In the genomic region with DNA sequence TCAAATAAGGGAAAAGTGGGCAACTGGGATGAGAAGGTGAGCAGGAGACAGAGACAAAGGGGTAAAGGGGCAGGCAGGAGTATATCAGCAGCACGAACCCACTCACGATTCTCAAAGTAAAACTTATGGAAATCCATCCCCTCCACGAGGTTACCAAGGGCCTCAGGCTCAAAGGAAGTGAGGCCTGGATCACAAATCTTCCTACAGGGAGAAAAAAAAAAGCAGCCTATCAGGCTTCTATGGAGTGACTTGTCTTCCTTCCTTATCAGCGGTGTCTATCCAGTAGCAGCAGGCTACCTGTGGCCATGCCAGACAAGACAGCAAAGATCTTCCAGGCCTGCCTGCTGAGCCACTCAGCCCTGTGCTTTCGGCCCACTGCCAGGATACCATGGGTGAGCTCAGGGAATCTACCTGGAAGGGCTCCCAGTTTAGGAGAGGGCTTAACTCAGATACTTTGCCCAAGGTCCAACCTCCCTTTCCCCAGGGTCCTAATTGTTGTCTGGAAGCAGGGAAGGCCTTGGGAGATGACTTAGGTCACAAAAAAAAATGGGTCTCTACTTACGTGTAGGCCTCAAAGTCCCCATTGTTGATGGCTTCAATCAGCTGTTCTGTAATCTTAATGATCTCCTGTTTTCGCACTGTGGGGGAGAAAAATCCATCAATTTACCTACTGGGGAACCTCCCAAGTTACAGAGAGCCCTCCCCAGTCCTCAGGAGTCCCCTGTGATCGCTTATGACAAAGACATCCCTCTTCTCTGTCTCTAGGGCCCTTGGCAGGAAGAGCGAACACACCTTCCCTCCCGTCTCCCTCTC, we compare ENCODE assay signal across 9 cellular contexts. TPM values are rescaled to one million over a fixed set of nuclear protein-coding genes. Genes with fewer than 3 reads are reported as not detected.
DNase-seq lines count a peak whose midpoint lies in the region; ATAC-seq, FAIRE-seq and TF ChIP-seq lines count a peak whose summit lies in the region.
"Had no signal": no experiment of that assay in that cellular context is flagged by ENCODE, and none has a peak within 500 bp of the region (broad histone marks: within the 10 kb centered on the region; RNA-seq: fewer than 3 reads in every experiment).

No MANE protein-coding gene starts in this region.

- DNase-seq in HepG2 (ENCODE audit: low spot score) (no peak), endodermal cell (peak; percentile 75), uterus (no peak), WERI-Rb-1 (no peak), ecto neural progenitor cell (ENCODE audit: low spot score) (no peak)

- H3K9ac ChIP-seq in liver (ENCODE audit: low read depth in 1 of 2, low read length in 2 of 2) (peak overlapping the region; percentile 16 to 35), HepG2 (ENCODE audit: insufficient read depth, low read depth, low read length) (no peak overlapping the region), endodermal cell (ENCODE audit: extremely low read depth, low read length, poor library complexity, severe bottlenecking) (peak overlapping the region; percentile 50), muscle layer of colon (ENCODE audit: low read length) (no peak overlapping the region)

- no peak for FAIRE-seq in HepG2 (lab: Jason Lieb, UNC)

- no peaks in the 10 kb centered on the region for H3K9me3 Mint-ChIP-seq in endodermal cell

- no peak overlapping the region for H3K4me3 ChIP-seq in liver (ENCODE audit: low read depth in 1 of 3, low read length in 3 of 3)
- H3K4me3 ChIP-seq in HepG2 (replicated peaks in 1 of 3; ENCODE audit: insufficient read depth in 1 of 3, low read depth in 2 of 3, low read length in 3 of 3) = no peak overlapping the region
- H3K4me3 ChIP-seq in endodermal cell (ENCODE audit: low read length) = peak overlapping the region; percentile 31
- no peak overlapping the region for H3K4me3 ChIP-seq in muscle layer of colon (ENCODE audit: low read depth in 1 of 2, low read length in 2 of 2)
- no peak overlapping the region for H3K4me3 ChIP-seq in uterus
- H3K4me3 ChIP-seq in WERI-Rb-1 (ENCODE audit: low read depth, low read length) = no peak overlapping the region
- H3K4me3 ChIP-seq: Peyer's patch had no signal

- CTCF ChIA-PET in HepG2 (lab: Yijun Ruan, JAX; ENCODE audit: low intra/inter-chr PET ratio, low total read pairs) = no interaction called here

- H3K9me3 ChIP-seq in liver (ENCODE audit: control insufficient read depth in 4 of 4, low read length in 3 of 4) (no peaks in the 10 kb centered on the region), HepG2 (ENCODE audit: low read length) (no peaks in the 10 kb centered on the region), endodermal cell (ENCODE audit: control insufficient read depth, low read length) (no peaks in the 10 kb centered on the region), muscle layer of colon (ENCODE audit: low read length) (no peaks in the 10 kb centered on the region), uterus (no peaks in the 10 kb centered on the region), WERI-Rb-1 (ENCODE audit: severe bottlenecking) (no peaks in the 10 kb centered on the region)
- H3K9me3 ChIP-seq: Peyer's patch had no signal

- peaks cover 16% of the 10 kb centered on the region for H3K36me3 Mint-ChIP-seq in endodermal cell (ENCODE audit: low read depth)

- H3K27me3 Mint-ChIP-seq in endodermal cell (ENCODE audit: insufficient read depth) = peaks cover 16% of the 10 kb centered on the region

- no peak for ATAC-seq in HepG2
- no peak for ATAC-seq in HG02852 (IDR thresholded peaks at IDR 0.05; ENCODE audit: unreplicated experiment)

- TF ChIP-seq RAD21 in liver (IDR thresholded peaks at IDR 0.05) (no peak), HepG2 (CRISPR knock-in tag; IDR thresholded peaks at IDR 0.05) (no peak)

- intact Hi-C loops in HepG2 (cut with micrococcal nuclease; ENCODE audit: unreplicated experiment) = no loop called here
- intact Hi-C loops in uterus (cut with DNase I; ENCODE audit: low total_unique reads) = no loop called here

- no peak overlapping the region for H3K4me2 ChIP-seq in HepG2 (ENCODE audit: low read depth, low read length)

- no peak overlapping the region for H2AFZ ChIP-seq in HepG2 (ENCODE audit: low read length)

- H3K27ac Mint-ChIP-seq in endodermal cell = peak overlapping the region; percentile 50

- H3K36me3 ChIP-seq in liver (ENCODE audit: control insufficient read depth in 4 of 4, insufficient read depth in 3 of 4, low read depth in 1 of 4, low read length in 3 of 4) (peaks cover 0 to 6% (median 0%) of the 10 kb centered on the region in 4 donors), HepG2 (replicated peaks in 1 of 2; ENCODE audit: control insufficient read depth in 1 of 2, insufficient read depth in 2 of 2, low read length in 2 of 2) (peaks cover 0 to 31% of the 10 kb centered on the region in 2 experiments), endodermal cell (ENCODE audit: control insufficient read depth, insufficient read depth, low read length) (peaks cover 19% of the 10 kb centered on the region), muscle layer of colon (ENCODE audit: insufficient read depth, low read length) (peaks cover 81% of the 10 kb centered on the region), uterus (no peaks in the 10 kb centered on the region), WERI-Rb-1 (peaks cover 35% of the 10 kb centered on the region)

- peaks cover 18 to 38% (median 35%) of the 10 kb centered on the region in 4 donors for H3K4me1 ChIP-seq in liver (ENCODE audit: control insufficient read depth in 4 of 4, insufficient read depth in 4 of 4, low read length in 3 of 4)
- H3K4me1 ChIP-seq in HepG2 (ENCODE audit: insufficient read depth, low read length) = no peaks in the 10 kb centered on the region
- H3K4me1 ChIP-seq in endodermal cell (ENCODE audit: control insufficient read depth, insufficient read depth, low read length) = peaks cover 34% of the 10 kb centered on the region
- H3K4me1 ChIP-seq in muscle layer of colon (ENCODE audit: insufficient read depth, low read length) = no peaks in the 10 kb centered on the region
- no peaks in the 10 kb centered on the region for H3K4me1 ChIP-seq in uterus

- H3K27me3 ChIP-seq in liver (ENCODE audit: control insufficient read depth in 4 of 4, insufficient read depth in 4 of 4, low read length in 3 of 4) (no peaks in the 10 kb centered on the region), HepG2 (ENCODE audit: control insufficient read depth in 1 of 2, insufficient read depth in 2 of 2, low read length in 2 of 2) (no peaks in the 10 kb centered on the region), endodermal cell (ENCODE audit: control insufficient read depth, insufficient read depth, low read length, poor library complexity, severe bottlenecking) (peaks cover 9% of the 10 kb centered on the region), muscle layer of colon (ENCODE audit: control insufficient read depth in 1 of 2, insufficient read depth in 2 of 2, low read length in 2 of 2) (no peaks in the 10 kb centered on the region), uterus (no peaks in the 10 kb centered on the region), WERI-Rb-1 (ENCODE audit: insufficient read depth, low read depth, severe bottlenecking) (no peaks in the 10 kb centered on the region)
- H3K27me3 ChIP-seq: Peyer's patch had no signal

- 70% methylated on average over 10 of the region's 10 CpGs for WGBS in liver
- 98% methylated on average over 8 of the region's 10 CpGs for WGBS in HepG2 (ENCODE audit: low lambda C conversion rate)
- 72 to 87% methylated on average over 9 to 10 of the region's 10 CpGs for WGBS in endodermal cell (ENCODE audit: insufficient coverage in 1 of 2, insufficient read length in 1 of 2), 2 experiments

- POLR2A ChIA-PET in HepG2 (lab: Yijun Ruan, JAX) = no interaction called here

- BruUV-seq in HepG2 (replicated peaks; lab: Mats Ljungman, UMichigan) = no TSS peak

- H3K4me3 Mint-ChIP-seq in endodermal cell = no peak overlapping the region

- peaks cover 49% of the 10 kb centered on the region for H3K4me1 Mint-ChIP-seq in endodermal cell

- TF ChIP-seq POLR2A in HepG2 (IDR thresholded peaks at IDR 0.05; ENCODE audit: insufficient read depth in 1 of 2, low read depth in 2 of 2, low read length in 2 of 2) (no peak), uterus (IDR thresholded peaks at IDR 0.05) (no peak)

- H4K20me1 ChIP-seq in HepG2 (ENCODE audit: insufficient read depth, low read length) = no peaks in the 10 kb centered on the region

- no peak for TF ChIP-seq EP300 in HepG2 (IDR thresholded peaks at IDR 0.05; ENCODE audit: low read depth in 2 of 2, low read length in 2 of 2)
- no peak for TF ChIP-seq EP300 in HepG2 (CRISPR knock-in tag; IDR thresholded peaks at IDR 0.05; ENCODE audit: borderline replicate concordance)

- TF ChIP-seq CTCF in liver (IDR thresholded peaks at IDR 0.05; ENCODE audit: low read depth, low read length, missing input control) (no peak), HepG2 (CRISPR knock-in tag; IDR thresholded peaks at IDR 0.05) (no peak), endodermal cell (conservative IDR thresholded peaks at IDR 0.05) (no peak), uterus (IDR thresholded peaks at IDR 0.05) (no peak), WERI-Rb-1 (IDR thresholded peaks at IDR 0.05; ENCODE audit: low read depth, low read length) (no peak)

- H3K79me2 ChIP-seq in HepG2 (ENCODE audit: insufficient read depth, low read length) = no peaks in the 10 kb centered on the region

- in situ Hi-C loops in HepG2 (cut with HindIII; ENCODE audit: extremely low pct_ligation_motif_present, low pct_unique_long_range_greater_than_20kb) = no loop called here

- H3K27ac ChIP-seq in liver (ENCODE audit: low read depth in 1 of 2, low read length in 2 of 2) (peak overlapping the region; percentile 4 to 68), HepG2 (ENCODE audit: extremely low read length, insufficient read depth, low read length) (no peak overlapping the region), endodermal cell (ENCODE audit: low read depth, low read length) (no peak overlapping the region), muscle layer of colon (ENCODE audit: low read depth, low read length) (peak overlapping the region; percentile 44), uterus (peak overlapping the region; percentile 34 to 41), WERI-Rb-1 (no peak overlapping the region)

RNA-seq across cellular contexts. Expression of gene NDST2, which starts 5.7 kb away (rescaled TPM):
- 10 to 100 TPM; 11.4 to 14.0 TPM for total RNA-seq in liver
- 1 to 10 TPM; 6.5 to 7.6 TPM for polyA plus RNA-seq in liver
- 5.6 and 10.7 TPM in 2 replicates for total RNA-seq in HepG2 (2016; rRNA removed; fragmentation: Illumina TruSeq; extraction: Trizol)
- total RNA-seq in HepG2 (2016; cell fraction: cytosol; rRNA removed; fragmentation: Illumina TruSeq; extraction: Trizol; ENCODE audit: low read depth) = 16.0 and 17.7 TPM in 2 replicates
- total RNA-seq in HepG2 (2016; cell fraction: insoluble cytoplasmic fraction; rRNA removed; fragmentation: Illumina TruSeq; extraction: Trizol) = 5.8 and 12.0 TPM in 2 replicates
- 14.8 and 15.7 TPM in 2 replicates for total RNA-seq in HepG2 (2016; cell fraction: membrane; rRNA removed; fragmentation: Illumina TruSeq; extraction: Trizol)
- 12.9 and 13.7 TPM in 2 replicates for total RNA-seq in HepG2 (2016; cell fraction: nucleus; rRNA removed; fragmentation: Illumina TruSeq; extraction: Trizol)
- polyA plus RNA-seq in HepG2 (2011; rRNA removed) = 25.5 and 30.1 TPM in 2 replicates
- polyA plus RNA-seq in HepG2 (2011; cell fraction: cytosol; rRNA removed) = 15.0 and 15.4 TPM in 2 replicates
- polyA plus RNA-seq in HepG2 (2011; cell fraction: nucleus; rRNA removed) = 56.8 and 69.5 TPM in 2 replicates
- 12.6 and 13.9 TPM in 2 replicates for polyA plus RNA-seq in HepG2 (2012)
- 16.0 and 16.1 TPM in 2 replicates for polyA plus RNA-seq in HepG2 (2016; cell fraction: cytosol; fragmentation: Illumina TruSeq; extraction: Trizol; ENCODE audit: low read depth)
- polyA plus RNA-seq in HepG2 (2016; cell fraction: insoluble cytoplasmic fraction; fragmentation: Illumina TruSeq; extraction: Trizol; ENCODE audit: low read depth) = 6.2 and 6.4 TPM in 2 replicates
- 9.1 and 12.0 TPM in 2 replicates for polyA plus RNA-seq in HepG2 (2016; cell fraction: membrane; fragmentation: Illumina TruSeq; extraction: Trizol; ENCODE audit: low read depth)
- polyA plus RNA-seq in HepG2 (2016; cell fraction: nucleus; fragmentation: Illumina TruSeq; extraction: Trizol; ENCODE audit: insufficient read depth, low read depth) = 24.6 and 30.8 TPM in 2 replicates
- polyA minus RNA-seq in HepG2 (2011; rRNA and poly(A)+ RNA removed; ENCODE audit: low replicate concordance) = 20.2 and 41.2 TPM in 2 replicates
- 10.4 and 10.5 TPM in 2 replicates for polyA minus RNA-seq in HepG2 (2011; cell fraction: cytosol; rRNA and poly(A)+ RNA removed)
- 55.5 and 70.7 TPM in 2 replicates for polyA minus RNA-seq in HepG2 (2011; cell fraction: nucleus; rRNA and poly(A)+ RNA removed)
- 10 to 100 TPM; 19.6 to 20.3 TPM for total RNA-seq in endodermal cell
- polyA plus RNA-seq in endodermal cell (2013, experiment 1 of 2) = 23.6 TPM
- polyA plus RNA-seq in endodermal cell (2013, experiment 2 of 2) = 15.4 TPM
- total RNA-seq in uterus = 10 to 100 TPM in 3 of 4 donors, 1 to 10 TPM in 1; 5.9 to 47.8 (median 14.1) TPM

RNA-seq across cellular contexts. Expression of gene ZSWIM8, which starts 31.7 kb away (rescaled TPM):
- total RNA-seq in liver (10 to 100 TPM; 35.3 to 66.2 TPM), HepG2 (2016; rRNA removed; fragmentation: Illumina TruSeq; extraction: Trizol) (21.0 and 39.9 TPM in 2 replicates), endodermal cell (10 to 100 TPM; 75.9 to 79.8 TPM), uterus (100 to 1,000 TPM in 2 of 4 donors, 10 to 100 TPM in 2; 61.4 to 112 (median 91.1) TPM)
- polyA plus RNA-seq in liver (10 to 100 TPM; 33.3 to 53.4 TPM), HepG2 (2011; rRNA removed) (98.2 and 142 TPM in 2 replicates)
- 5.7 and 8.2 TPM in 2 replicates for total RNA-seq in HepG2 (2016; cell fraction: cytosol; rRNA removed; fragmentation: Illumina TruSeq; extraction: Trizol; ENCODE audit: low read depth)
- total RNA-seq in HepG2 (2016; cell fraction: insoluble cytoplasmic fraction; rRNA removed; fragmentation: Illumina TruSeq; extraction: Trizol) = 13.7 and 36.6 TPM in 2 replicates
- total RNA-seq in HepG2 (2016; cell fraction: membrane; rRNA removed; fragmentation: Illumina TruSeq; extraction: Trizol) = 9.3 and 11.2 TPM in 2 replicates
- 35.4 and 47.5 TPM in 2 replicates for total RNA-seq in HepG2 (2016; cell fraction: nucleus; rRNA removed; fragmentation: Illumina TruSeq; extraction: Trizol)
- 41.1 and 57.3 TPM in 2 replicates for polyA plus RNA-seq in HepG2 (2011; cell fraction: cytosol; rRNA removed)
- polyA plus RNA-seq in HepG2 (2011; cell fraction: nucleus; rRNA removed) = 505 and 598 TPM in 2 replicates
- 43.3 and 58.7 TPM in 2 replicates for polyA plus RNA-seq in HepG2 (2012)
- 3.7 and 6.8 TPM in 2 replicates for polyA plus RNA-seq in HepG2 (2016; cell fraction: cytosol; fragmentation: Illumina TruSeq; extraction: Trizol; ENCODE audit: low read depth)
- polyA plus RNA-seq in HepG2 (2016; cell fraction: insoluble cytoplasmic fraction; fragmentation: Illumina TruSeq; extraction: Trizol; ENCODE audit: low read depth) = 21.2 and 30.3 TPM in 2 replicates
- polyA plus RNA-seq in HepG2 (2016; cell fraction: membrane; fragmentation: Illumina TruSeq; extraction: Trizol; ENCODE audit: low read depth) = 6.6 and 11.5 TPM in 2 replicates
- 118 and 128 TPM in 2 replicates for polyA plus RNA-seq in HepG2 (2016; cell fraction: nucleus; fragmentation: Illumina TruSeq; extraction: Trizol; ENCODE audit: insufficient read depth, low read depth)
- polyA minus RNA-seq in HepG2 (2011; rRNA and poly(A)+ RNA removed; ENCODE audit: low replicate concordance) = 83.5 and 181 TPM in 2 replicates
- 31.5 and 36.5 TPM in 2 replicates for polyA minus RNA-seq in HepG2 (2011; cell fraction: cytosol; rRNA and poly(A)+ RNA removed)
- 64.2 and 73.5 TPM in 2 replicates for polyA minus RNA-seq in HepG2 (2011; cell fraction: nucleus; rRNA and poly(A)+ RNA removed)
- 86.6 TPM for polyA plus RNA-seq in endodermal cell (2013, experiment 1 of 2)
- 82.6 TPM for polyA plus RNA-seq in endodermal cell (2013, experiment 2 of 2)

RNA-seq across cellular contexts. Expression of gene CHCHD1, which starts 35.3 kb away (rescaled TPM):
- total RNA-seq in liver = 10 to 100 TPM in 1 of 2 donors, 1 to 10 TPM in 1; 7.6 to 13.7 TPM
- 10 to 100 TPM; 32.5 to 47.4 TPM for polyA plus RNA-seq in liver
- total RNA-seq in HepG2 (2016; rRNA removed; fragmentation: Illumina TruSeq; extraction: Trizol) = 71.2 and 91.7 TPM in 2 replicates
- total RNA-seq in HepG2 (2016; cell fraction: cytosol; rRNA removed; fragmentation: Illumina TruSeq; extraction: Trizol; ENCODE audit: low read depth) = 16.2 and 16.7 TPM in 2 replicates
- total RNA-seq in HepG2 (2016; cell fraction: insoluble cytoplasmic fraction; rRNA removed; fragmentation: Illumina TruSeq; extraction: Trizol) = 69.8 and 94.8 TPM in 2 replicates
- total RNA-seq in HepG2 (2016; cell fraction: membrane; rRNA removed; fragmentation: Illumina TruSeq; extraction: Trizol) = 32.5 and 34.2 TPM in 2 replicates
- total RNA-seq in HepG2 (2016; cell fraction: nucleus; rRNA removed; fragmentation: Illumina TruSeq; extraction: Trizol) = 30.4 and 32.6 TPM in 2 replicates
- polyA plus RNA-seq in HepG2 (2011; rRNA removed) = 30.6 and 36.9 TPM in 2 replicates
- polyA plus RNA-seq in HepG2 (2011; cell fraction: cytosol; rRNA removed) = 35.1 and 36.6 TPM in 2 replicates
- 8.8 and 9.9 TPM in 2 replicates for polyA plus RNA-seq in HepG2 (2011; cell fraction: nucleus; rRNA removed)
- 40.1 and 41.3 TPM in 2 replicates for polyA plus RNA-seq in HepG2 (2012)
- 16.6 and 17.9 TPM in 2 replicates for polyA plus RNA-seq in HepG2 (2016; cell fraction: cytosol; fragmentation: Illumina TruSeq; extraction: Trizol; ENCODE audit: low read depth)
- polyA plus RNA-seq in HepG2 (2016; cell fraction: insoluble cytoplasmic fraction; fragmentation: Illumina TruSeq; extraction: Trizol; ENCODE audit: low read depth) = 90.2 and 95.1 TPM in 2 replicates
- 27.2 and 27.4 TPM in 2 replicates for polyA plus RNA-seq in HepG2 (2016; cell fraction: membrane; fragmentation: Illumina TruSeq; extraction: Trizol; ENCODE audit: low read depth)
- 45.9 and 52.1 TPM in 2 replicates for polyA plus RNA-seq in HepG2 (2016; cell fraction: nucleus; fragmentation: Illumina TruSeq; extraction: Trizol; ENCODE audit: insufficient read depth, low read depth)
- 5.0 and 8.3 TPM in 2 replicates for polyA minus RNA-seq in HepG2 (2011; rRNA and poly(A)+ RNA removed; ENCODE audit: low replicate concordance)
- polyA minus RNA-seq in HepG2 (2011; cell fraction: cytosol; rRNA and poly(A)+ RNA removed) = 5.5 TPM in 2 replicates
- polyA minus RNA-seq in HepG2 (2011; cell fraction: nucleus; rRNA and poly(A)+ RNA removed) = 7.7 and 9.1 TPM in 2 replicates
- total RNA-seq in endodermal cell = 10 to 100 TPM; 37.6 to 49.3 TPM
- 74.8 TPM for polyA plus RNA-seq in endodermal cell (2013, experiment 1 of 2)
- 73.7 TPM for polyA plus RNA-seq in endodermal cell (2013, experiment 2 of 2)
- 10 to 100 TPM in 2 of 4 donors, 1 to 10 TPM in 2; 7.1 to 15.3 (median 11.0) TPM for total RNA-seq in uterus

RNA-seq across cellular contexts. Expression of gene CAMK2G, which starts 57.2 kb away (rescaled TPM):
- total RNA-seq in liver (10 to 100 TPM in 1 of 2 donors, 1 to 10 TPM in 1; 9.3 to 18.3 TPM), HepG2 (2016; rRNA removed; fragmentation: Illumina TruSeq; extraction: Trizol) (13.0 and 15.9 TPM in 2 replicates), endodermal cell (10 to 100 TPM; 20.9 to 21.7 TPM), uterus (10 to 100 TPM; 17.9 to 79.9 (median 40.0) TPM)
- polyA plus RNA-seq in liver (10 to 100 TPM in 1 of 2 donors, 1 to 10 TPM in 1; 6.8 to 10.4 TPM), HepG2 (2011; rRNA removed) (18.8 and 19.3 TPM in 2 replicates)
- total RNA-seq in HepG2 (2016; cell fraction: cytosol; rRNA removed; fragmentation: Illumina TruSeq; extraction: Trizol; ENCODE audit: low read depth) = 4.7 and 5.8 TPM in 2 replicates
- 10.6 and 15.6 TPM in 2 replicates for total RNA-seq in HepG2 (2016; cell fraction: insoluble cytoplasmic fraction; rRNA removed; fragmentation: Illumina TruSeq; extraction: Trizol)
- 10.3 and 11.5 TPM in 2 replicates for total RNA-seq in HepG2 (2016; cell fraction: membrane; rRNA removed; fragmentation: Illumina TruSeq; extraction: Trizol)
- 16.8 and 19.6 TPM in 2 replicates for total RNA-seq in HepG2 (2016; cell fraction: nucleus; rRNA removed; fragmentation: Illumina TruSeq; extraction: Trizol)
- 15.0 and 15.2 TPM in 2 replicates for polyA plus RNA-seq in HepG2 (2011; cell fraction: cytosol; rRNA removed)
- 53.3 and 57.3 TPM in 2 replicates for polyA plus RNA-seq in HepG2 (2011; cell fraction: nucleus; rRNA removed)
- 10.4 and 10.5 TPM in 2 replicates for polyA plus RNA-seq in HepG2 (2012)
- 4.0 TPM in 2 replicates for polyA plus RNA-seq in HepG2 (2016; cell fraction: cytosol; fragmentation: Illumina TruSeq; extraction: Trizol; ENCODE audit: low read depth)
- 9.8 and 10.5 TPM in 2 replicates for polyA plus RNA-seq in HepG2 (2016; cell fraction: insoluble cytoplasmic fraction; fragmentation: Illumina TruSeq; extraction: Trizol; ENCODE audit: low read depth)
- 5.7 and 6.7 TPM in 2 replicates for polyA plus RNA-seq in HepG2 (2016; cell fraction: membrane; fragmentation: Illumina TruSeq; extraction: Trizol; ENCODE audit: low read depth)
- polyA plus RNA-seq in HepG2 (2016; cell fraction: nucleus; fragmentation: Illumina TruSeq; extraction: Trizol; ENCODE audit: insufficient read depth, low read depth) = 46.0 and 46.5 TPM in 2 replicates
- polyA minus RNA-seq in HepG2 (2011; rRNA and poly(A)+ RNA removed; ENCODE audit: low replicate concordance) = 17.4 and 41.1 TPM in 2 replicates
- 7.7 and 8.2 TPM in 2 replicates for polyA minus RNA-seq in HepG2 (2011; cell fraction: cytosol; rRNA and poly(A)+ RNA removed)
- polyA minus RNA-seq in HepG2 (2011; cell fraction: nucleus; rRNA and poly(A)+ RNA removed) = 17.5 and 19.6 TPM in 2 replicates
- 29.8 TPM for polyA plus RNA-seq in endodermal cell (2013, experiment 1 of 2)
- polyA plus RNA-seq in endodermal cell (2013, experiment 2 of 2) = 25.8 TPM

Comparison
In these comparisons a context has a peak if more than half of its experiments do, and no peak if none do; other contexts are left out.
1. H3K27ac ChIP-seq: peak in liver (2 of 2), muscle layer of colon (single experiment) and uterus (2 of 2); none in HepG2 (single experiment), endodermal cell (single experiment) and WERI-Rb-1 (single experiment).
2. H3K9ac ChIP-seq: peak in liver (2 of 2) and endodermal cell (single experiment); none in HepG2 (single experiment) and muscle layer of colon (single experiment).